21 cellular contexts compared by ENCODE assay signal in genomic region chr5:124645396-124645795, GRCh38.
DNase-seq lines count a peak whose midpoint lies in the region; ATAC-seq and TF ChIP-seq lines count a peak whose summit lies in the region.
"Had no signal": no experiment of that assay in that cellular context is flagged by ENCODE, and none has a peak within 500 bp of the region (broad histone marks: within the 10 kb centered on the region; RNA-seq: fewer than 3 reads in every experiment).

No MANE protein-coding gene starts in this region.

- peak; percentile 26 for ATAC-seq in HG02610 (IDR thresholded peaks at IDR 0.05; ENCODE audit: unreplicated experiment)
- no peak for ATAC-seq in stimulated activated memory B cell treated with anti-CD40 and anti-IgM and Interleukin-4, amounts not matched to agents 10 μg/mL and 1 μg/mL and 100 μg/mL, for 72 hours
- no peak for ATAC-seq in heart left ventricle
- ATAC-seq: activated T-cell treated with anti-CD3 and anti-CD28 coated beads, Interleukin-2, amount 50 U/mL, for 4 hours; esophagus mucosa had no signal

- H3K36me3 Mint-ChIP-seq in stimulated activated memory B cell treated with anti-CD40 and anti-IgM and Interleukin-4, amounts not matched to agents 10 μg/mL and 1 μg/mL and 100 μg/mL, for 72 hours: peaks cover 42% of the 10 kb centered on the region

- peak overlapping the region; percentile 24 for H3K27ac ChIP-seq in SJCRH30
- no peak overlapping the region for H3K27ac ChIP-seq in heart left ventricle
- H3K27ac ChIP-seq: 22Rv1, prostate gland had no signal

- intact Hi-C loops in heart left ventricle (cut with DNase I): loop anchor here in 2 of 10 donors (10.0 kb wide), 3 partner anchors 701 to 1189 kb away; no protein-coding TSS in a partner anchor

- no peak overlapping the region for H3K4me3 Mint-ChIP-seq in stimulated activated memory B cell treated with anti-CD40 and anti-IgM and Interleukin-4, amounts not matched to agents 10 μg/mL and 1 μg/mL and 100 μg/mL, for 72 hours
- H3K4me3 Mint-ChIP-seq: activated CD4-positive, alpha-beta memory T cell treated with anti-CD3 and anti-CD28 coated beads for 36 hours; activated T-cell treated with anti-CD3 and anti-CD28 coated beads, Interleukin-2, amount 50 U/mL, for 4 hours; nephron progenitor cell had no signal

- TF ChIP-seq CTCF in heart left ventricle (IDR thresholded peaks at IDR 0.05): no peak

- H3K36me3 ChIP-seq in SJCRH30: 0 out of 2 replicates have a peak, but pooled peaks cover 3% of the 10 kb centered on the region
- H3K36me3 ChIP-seq in heart left ventricle: peaks cover 0 to 54% (median 21%) of the 10 kb centered on the region in 9 donors
- H3K36me3 ChIP-seq: prostate gland had no signal

- peaks cover 49% of the 10 kb centered on the region for H3K4me1 Mint-ChIP-seq in stimulated activated memory B cell treated with anti-CD40 and anti-IgM and Interleukin-4, amounts not matched to agents 10 μg/mL and 1 μg/mL and 100 μg/mL, for 72 hours

- H3K27ac Mint-ChIP-seq in stimulated activated memory B cell treated with anti-CD40 and anti-IgM and Interleukin-4, amounts not matched to agents 10 μg/mL and 1 μg/mL and 100 μg/mL, for 72 hours: peak overlapping the region; percentile 46
- H3K27ac Mint-ChIP-seq: activated CD4-positive, alpha-beta memory T cell treated with anti-CD3 and anti-CD28 coated beads for 36 hours; CD14-positive monocyte; nephron progenitor cell had no signal

- H3K27me3 Mint-ChIP-seq in stimulated activated memory B cell treated with anti-CD40 and anti-IgM and Interleukin-4, amounts not matched to agents 10 μg/mL and 1 μg/mL and 100 μg/mL, for 72 hours: no peaks in the 10 kb centered on the region

- TF ChIP-seq POLR2A in heart left ventricle (IDR thresholded peaks at IDR 0.05): no peak

- H3K4me1 ChIP-seq in SJCRH30 (peaks cover 38% of the 10 kb centered on the region), heart left ventricle (peaks cover 3 to 38% (median 22%) of the 10 kb centered on the region in 12 donors)
- H3K4me1 ChIP-seq: prostate gland had no signal

- no peaks in the 10 kb centered on the region for H3K27me3 ChIP-seq in SJCRH30
- H3K27me3 ChIP-seq in heart left ventricle: peaks cover 0 to 56% (median 0%) of the 10 kb centered on the region in 9 donors
- H3K27me3 ChIP-seq: MG63 had no signal

- WGBS in heart left ventricle, 4 donors: 97 to 100% (median 99%) methylated on average over 3 of the region's 3 CpGs

- DNase-seq in NCI-H82 (lab: John Stamatoyannopoulos, UW) (peak; percentile 4), NCI-H82 treated with DMSO at 0.1 percent for 48 hours (lab: John Stamatoyannopoulos, UW; ENCODE audit: unreplicated experiment) (no peak), SJCRH30 (peak; percentile 60 to 77), DMS53 (lab: John Stamatoyannopoulos, UW) (no peak), heart left ventricle (no peak)
- no peak for DNase-seq in activated CD8-positive, alpha-beta memory T cell treated with anti-CD3 and anti-CD28 coated beads for 24 hours
- DNase-seq: activated CD4-positive, alpha-beta memory T cell treated with anti-CD3 and anti-CD28 coated beads for 36 hours; activated T-cell treated with anti-CD3 and anti-CD28 coated beads, Interleukin-2, amount 50 U/mL, for 4 hours; head of caudate nucleus; MG63; NCI-H2081; NCI-H526 treated with DMSO at 0.1 percent for 48 hours; nephron progenitor cell; stimulated activated naive CD4-positive, alpha-beta T cell; SW 1271 had no signal

- H3K9me3 Mint-ChIP-seq in stimulated activated memory B cell treated with anti-CD40 and anti-IgM and Interleukin-4, amounts not matched to agents 10 μg/mL and 1 μg/mL and 100 μg/mL, for 72 hours: no peaks in the 10 kb centered on the region
- H3K9me3 Mint-ChIP-seq: activated T-cell treated with anti-CD3 and anti-CD28 coated beads, Interleukin-2, amount 50 U/mL, for 4 hours had no signal

- H3K4me3 ChIP-seq in SJCRH30: no peak overlapping the region
- H3K4me3 ChIP-seq in heart left ventricle: no peak overlapping the region
- H3K4me3 ChIP-seq: MG63, prostate gland had no signal

- H3K9me3 ChIP-seq in SJCRH30 (replicated peaks) (no peaks in the 10 kb centered on the region), heart left ventricle (no peaks in the 10 kb centered on the region)
- H3K9me3 ChIP-seq: MG63, prostate gland had no signal

Comparison
In these comparisons a context has a peak if more than half of its experiments do, and no peak if none do; other contexts are left out.
1. DNase-seq: peak in NCI-H82 (single experiment) and SJCRH30 (2 of 2); none in NCI-H82 treated with DMSO at 0.1 percent for 48 hours (single experiment), DMS53 (single experiment), heart left ventricle (0 of 5) and activated CD8-positive, alpha-beta memory T cell treated with anti-CD3 and anti-CD28 coated beads for 24 hours (single experiment).